ENCODE assay signal across 19 cellular contexts in the genomic region with DNA sequence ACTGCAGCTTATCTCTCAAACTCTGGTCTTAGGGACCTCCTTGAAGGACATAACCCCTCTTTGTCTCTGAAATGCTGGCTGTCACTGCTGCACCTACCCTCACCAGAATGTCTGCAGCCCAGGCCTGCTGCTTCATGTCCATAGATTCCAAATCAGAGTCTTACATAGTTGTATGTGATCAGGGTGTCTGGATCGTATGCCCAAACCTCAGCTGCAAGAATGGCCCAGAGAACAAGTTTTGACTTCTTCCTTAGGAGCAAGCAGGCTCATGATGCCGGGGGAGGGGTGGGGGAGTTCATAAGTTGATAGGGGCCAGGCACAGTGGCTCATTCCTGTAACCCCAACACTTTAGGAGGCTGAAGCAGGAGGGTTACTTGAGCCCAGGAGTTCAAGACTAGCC.
"Had no signal": no experiment of that assay in that cellular context is flagged by ENCODE, and none has a peak within 500 bp of the region (broad histone marks: within the 10 kb centered on the region; RNA-seq: fewer than 3 reads in every experiment).

No MANE protein-coding gene starts in this region.

- H3K27ac ChIP-seq: cardiac muscle cell, epithelial cell of prostate, lower lobe of right lung, neutrophil, right atrium auricular region had no signal

- DNase-seq: effector memory CD4-positive, alpha-beta T cell; immature natural killer cell; kidney; left cardiac atrium; left ventricle myocardium inferior; lower lobe of right lung; naive thymus-derived CD8-positive, alpha-beta T cell; posterior cingulate gyrus; small intestine; stimulated activated CD4-positive, alpha-beta T cell treated with anti-CD3 and anti-CD28 coated beads, Interleukin-12 subunit alpha, Interleukin-12 subunit beta, amount 100 ng/mL, for 4 hours; stimulated activated naive CD8-positive, alpha-beta T cell treated with anti-CD3 and anti-CD28 coated beads, Interleukin-15, Interleukin-2, amounts not matched to agents 100 U/mL and 50 U/mL, for 24 hours had no signal

- H3K36me3 Mint-ChIP-seq: immature natural killer cell; memory B cell; naive thymus-derived CD8-positive, alpha-beta T cell; type B pancreatic cell had no signal

- H3K4me3 ChIP-seq: cardiac muscle cell, esophagus muscularis mucosa, left ventricle myocardium inferior, lower lobe of right lung, right atrium auricular region, thoracic aorta had no signal

- H3K9me3 Mint-ChIP-seq: memory B cell; naive thymus-derived CD8-positive, alpha-beta T cell; type B pancreatic cell had no signal

- H3K4me1 Mint-ChIP-seq: immature natural killer cell had no signal

- H3K27ac Mint-ChIP-seq: immature natural killer cell, memory B cell, type B pancreatic cell had no signal

- H3K4me3 Mint-ChIP-seq: immature natural killer cell; memory B cell; naive thymus-derived CD8-positive, alpha-beta T cell; type B pancreatic cell had no signal

- H3K9me3 ChIP-seq: esophagus muscularis mucosa, left ventricle myocardium inferior, lower lobe of right lung, neutrophil, right atrium auricular region, thoracic aorta had no signal

- H3K27me3 ChIP-seq: cardiac muscle cell, esophagus muscularis mucosa, neutrophil, right atrium auricular region had no signal

- ATAC-seq: left cardiac atrium; lower lobe of right lung; naive thymus-derived CD8-positive, alpha-beta T cell; stimulated activated naive CD8-positive, alpha-beta T cell treated with anti-CD3 and anti-CD28 coated beads, Interleukin-15, Interleukin-2, amounts not matched to agents 100 U/mL and 50 U/mL, for 24 hours had no signal

- H3K36me3 ChIP-seq: cardiac muscle cell, esophagus muscularis mucosa, left ventricle myocardium inferior, lower lobe of right lung, neutrophil, right atrium auricular region, thoracic aorta had no signal
